Comparison of ENCODE assay signal across 10 cellular contexts in the genomic region with DNA sequence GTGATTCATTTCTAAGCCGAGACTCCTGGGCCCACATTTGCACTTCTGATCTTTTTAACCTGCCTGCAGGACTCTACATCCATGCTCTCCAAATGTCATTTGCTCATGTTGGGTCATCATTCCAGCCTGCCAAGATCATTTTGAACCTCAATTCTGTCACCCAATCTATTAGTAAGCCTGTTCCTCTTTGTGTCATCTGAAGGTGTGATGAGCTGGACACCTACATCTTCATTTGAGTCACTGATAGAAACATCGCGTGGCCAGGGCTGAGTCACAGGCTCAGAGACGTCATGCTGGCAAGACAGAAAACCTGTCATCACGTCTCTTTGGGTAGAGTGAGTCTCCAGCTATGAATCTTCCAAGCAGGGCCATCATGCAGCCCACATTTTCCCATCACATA.
DNase-seq lines count a peak whose midpoint lies in the region; ATAC-seq, FAIRE-seq and TF ChIP-seq lines count a peak whose summit lies in the region.
"Had no signal": no experiment of that assay in that cellular context is flagged by ENCODE, and none has a peak within 500 bp of the region (broad histone marks: within the 10 kb centered on the region; RNA-seq: fewer than 3 reads in every experiment).

No MANE protein-coding gene starts in this region.

- no peak for DNase-seq in GM12891 (ENCODE audit: insufficient read length, low spot score)
- peak; percentile 50 for DNase-seq in MG63
- peak; percentile 63 for DNase-seq in activated naive CD8-positive, alpha-beta T cell treated with anti-CD3 and anti-CD28 coated beads, Interleukin-2, amount 50 U/mL, for 24 hours
- peak; percentile 54 for DNase-seq in stimulated activated CD4-positive, alpha-beta T cell treated with anti-CD3 and anti-CD28 coated beads, Interleukin-4, amount 100 ng/mL, for 1 hour
- DNase-seq in aorta = no peak
- DNase-seq in COLO668 (lab: John Stamatoyannopoulos, UW; ENCODE audit: unreplicated experiment) = no peak
- DNase-seq: Right ventricle myocardium superior had no signal

- intact Hi-C loops in aorta (cut with DNase I) = no loop called here

- no peak for TF ChIP-seq POLR2A in GM12891 (IDR thresholded peaks at IDR 0.05; ENCODE audit: low read depth, low read length)

- H3K9me3 Mint-ChIP-seq in activated naive CD8-positive, alpha-beta T cell treated with anti-CD3 and anti-CD28 coated beads, Interleukin-2, amount 50 U/mL, for 24 hours = no peaks in the 10 kb centered on the region
- H3K9me3 Mint-ChIP-seq: central memory CD8-positive, alpha-beta T cell had no signal

- H3K27me3 Mint-ChIP-seq in activated naive CD8-positive, alpha-beta T cell treated with anti-CD3 and anti-CD28 coated beads, Interleukin-2, amount 50 U/mL, for 24 hours = peaks cover 61% of the 10 kb centered on the region

- H3K4me3 ChIP-seq in MG63 (no peak overlapping the region), aorta (ENCODE audit: low read length in 2 of 2) (no peak overlapping the region)

- WGBS in aorta, 2 donors = 63 to 64% methylated on average over 5 of the region's 5 CpGs

- FAIRE-seq in GM12891 (lab: Jason Lieb, UNC) = no peak

- no peaks in the 10 kb centered on the region for H3K4me1 ChIP-seq in aorta (ENCODE audit: control insufficient read depth in 1 of 2, insufficient read depth in 2 of 2, low read length in 2 of 2)

- peak overlapping the region; percentile 34 for H3K27ac Mint-ChIP-seq in activated naive CD8-positive, alpha-beta T cell treated with anti-CD3 and anti-CD28 coated beads, Interleukin-2, amount 50 U/mL, for 24 hours
- H3K27ac Mint-ChIP-seq: IgD-negative memory B cell had no signal

- H3K36me3 ChIP-seq in MG63 (no peaks in the 10 kb centered on the region), aorta (ENCODE audit: control insufficient read depth in 1 of 2, insufficient read depth in 2 of 2, low read length in 1 of 2) (no peaks in the 10 kb centered on the region)

- H3K9me3 ChIP-seq in MG63 (no peaks in the 10 kb centered on the region), aorta (ENCODE audit: control insufficient read depth, low read length) (peaks cover 1% of the 10 kb centered on the region)

- H3K4me1 Mint-ChIP-seq in activated naive CD8-positive, alpha-beta T cell treated with anti-CD3 and anti-CD28 coated beads, Interleukin-2, amount 50 U/mL, for 24 hours = peaks cover 28% of the 10 kb centered on the region
- H3K4me1 Mint-ChIP-seq: central memory CD8-positive, alpha-beta T cell; IgD-negative memory B cell had no signal

- H3K27me3 ChIP-seq in MG63 = peaks cover 34% of the 10 kb centered on the region
- no peaks in the 10 kb centered on the region for H3K27me3 ChIP-seq in aorta (ENCODE audit: control insufficient read depth in 1 of 2, insufficient read depth in 2 of 2, low read length in 1 of 2)

- ATAC-seq in activated naive CD8-positive, alpha-beta T cell treated with anti-CD3 and anti-CD28 coated beads, Interleukin-2, amount 50 U/mL, for 24 hours = peak; percentile 96
- no peak for ATAC-seq in SK-N-SH treated with all-trans-retinoic acid at 6 μM for 48 hours
- no peak for ATAC-seq in aorta (ENCODE audit: low FRiP score)

- H3K4me3 Mint-ChIP-seq in activated naive CD8-positive, alpha-beta T cell treated with anti-CD3 and anti-CD28 coated beads, Interleukin-2, amount 50 U/mL, for 24 hours = no peak overlapping the region
- H3K4me3 Mint-ChIP-seq: central memory CD8-positive, alpha-beta T cell; IgD-negative memory B cell had no signal

- no peak overlapping the region for H3K27ac ChIP-seq in aorta (ENCODE audit: low read depth in 1 of 2, low read length in 2 of 2)

- H3K36me3 Mint-ChIP-seq in activated naive CD8-positive, alpha-beta T cell treated with anti-CD3 and anti-CD28 coated beads, Interleukin-2, amount 50 U/mL, for 24 hours (ENCODE audit: low read depth) = no peaks in the 10 kb centered on the region
- H3K36me3 Mint-ChIP-seq: IgD-negative memory B cell had no signal

TF ChIP-seq in GM12891, 5 proteins besides CTCF, POLR2A, EP300 and RAD21:
- peak; percentile 38; the same call in 1 of the 2 replicates for TF ChIP-seq SPI1 (IDR thresholded peaks at IDR 0.05; ENCODE audit: low read depth, low read length)
- no peak for TF ChIP-seq TAF1 (IDR thresholded peaks at IDR 0.05; ENCODE audit: low read depth, low read length)

TF ChIP-seq in SK-N-SH treated with all-trans-retinoic acid at 6 μM for 48 hours, 23 proteins besides CTCF, POLR2A, EP300 and RAD21:
- TF ChIP-seq RARB (CRISPR knock-in tag; IDR thresholded peaks at IDR 0.05) = no peak
- no peak for TF ChIP-seq ZFP3 (CRISPR knock-in tag; IDR thresholded peaks at IDR 0.05)
- no peak for TF ChIP-seq ESRRG (CRISPR knock-in tag; IDR thresholded peaks at IDR 0.05)
- TF ChIP-seq CSDC2 (CRISPR knock-in tag; IDR thresholded peaks at IDR 0.05) = no peak
- no peak for TF ChIP-seq ZNF70 (CRISPR knock-in tag; IDR thresholded peaks at IDR 0.05)
- no peak for TF ChIP-seq ZC3H10 (CRISPR knock-in tag; IDR thresholded peaks at IDR 0.05)
- no peak for TF ChIP-seq BACH2 (CRISPR knock-in tag; IDR thresholded peaks at IDR 0.05; ENCODE audit: borderline replicate concordance)
- TF ChIP-seq GLIS3 (CRISPR knock-in tag; IDR thresholded peaks at IDR 0.05) = no peak
- no peak for TF ChIP-seq ZNF565 (CRISPR knock-in tag; conservative IDR thresholded peaks at IDR 0.05; ENCODE audit: low read depth)
- no peak for TF ChIP-seq TOX (CRISPR knock-in tag; IDR thresholded peaks at IDR 0.05; ENCODE audit: borderline replicate concordance)
- no peak for TF ChIP-seq OSR1 (CRISPR knock-in tag; IDR thresholded peaks at IDR 0.05)
- TF ChIP-seq, protein P1, sequence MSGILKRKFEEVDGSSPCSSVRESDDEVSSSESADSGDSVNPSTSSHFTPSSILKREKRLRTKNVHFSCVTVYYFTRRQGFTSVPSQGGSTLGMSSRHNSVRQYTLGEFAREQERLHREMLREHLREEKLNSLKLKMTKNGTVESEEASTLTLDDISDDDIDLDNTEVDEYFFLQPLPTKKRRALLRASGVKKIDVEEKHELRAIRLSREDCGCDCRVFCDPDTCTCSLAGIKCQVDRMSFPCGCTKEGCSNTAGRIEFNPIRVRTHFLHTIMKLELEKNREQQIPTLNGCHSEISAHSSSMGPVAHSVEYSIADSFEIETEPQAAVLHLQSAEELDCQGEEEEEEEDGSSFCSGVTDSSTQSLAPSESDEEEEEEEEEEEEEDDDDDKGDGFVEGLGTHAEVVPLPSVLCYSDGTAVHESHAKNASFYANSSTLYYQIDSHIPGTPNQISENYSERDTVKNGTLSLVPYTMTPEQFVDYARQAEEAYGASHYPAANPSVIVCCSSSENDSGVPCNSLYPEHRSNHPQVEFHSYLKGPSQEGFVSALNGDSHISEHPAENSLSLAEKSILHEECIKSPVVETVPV (CRISPR knock-in tag; IDR thresholded peaks at IDR 0.05) = no peak
- TF ChIP-seq SNAI2 (CRISPR knock-in tag; IDR thresholded peaks at IDR 0.05) = no peak
- TF ChIP-seq, protein P2, sequence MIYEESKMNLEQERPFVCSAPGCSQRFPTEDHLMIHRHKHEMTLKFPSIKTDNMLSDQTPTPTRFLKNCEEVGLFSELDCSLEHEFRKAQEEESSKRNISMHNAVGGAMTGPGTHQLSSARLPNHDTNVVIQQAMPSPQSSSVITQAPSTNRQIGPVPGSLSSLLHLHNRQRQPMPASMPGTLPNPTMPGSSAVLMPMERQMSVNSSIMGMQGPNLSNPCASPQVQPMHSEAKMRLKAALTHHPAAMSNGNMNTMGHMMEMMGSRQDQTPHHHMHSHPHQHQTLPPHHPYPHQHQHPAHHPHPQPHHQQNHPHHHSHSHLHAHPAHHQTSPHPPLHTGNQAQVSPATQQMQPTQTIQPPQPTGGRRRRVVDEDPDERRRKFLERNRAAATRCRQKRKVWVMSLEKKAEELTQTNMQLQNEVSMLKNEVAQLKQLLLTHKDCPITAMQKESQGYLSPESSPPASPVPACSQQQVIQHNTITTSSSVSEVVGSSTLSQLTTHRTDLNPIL (CRISPR knock-in tag; IDR thresholded peaks at IDR 0.05; ENCODE audit: low read depth) = no peak
- no peak for TF ChIP-seq ISL1 (CRISPR knock-in tag; IDR thresholded peaks at IDR 0.05)
- no peak for TF ChIP-seq TCF4 (CRISPR knock-in tag; IDR thresholded peaks at IDR 0.05; ENCODE audit: borderline replicate concordance)
- TF ChIP-seq ZNF8 (CRISPR knock-in tag; IDR thresholded peaks at IDR 0.05) = no peak
- TF ChIP-seq, protein P3, sequence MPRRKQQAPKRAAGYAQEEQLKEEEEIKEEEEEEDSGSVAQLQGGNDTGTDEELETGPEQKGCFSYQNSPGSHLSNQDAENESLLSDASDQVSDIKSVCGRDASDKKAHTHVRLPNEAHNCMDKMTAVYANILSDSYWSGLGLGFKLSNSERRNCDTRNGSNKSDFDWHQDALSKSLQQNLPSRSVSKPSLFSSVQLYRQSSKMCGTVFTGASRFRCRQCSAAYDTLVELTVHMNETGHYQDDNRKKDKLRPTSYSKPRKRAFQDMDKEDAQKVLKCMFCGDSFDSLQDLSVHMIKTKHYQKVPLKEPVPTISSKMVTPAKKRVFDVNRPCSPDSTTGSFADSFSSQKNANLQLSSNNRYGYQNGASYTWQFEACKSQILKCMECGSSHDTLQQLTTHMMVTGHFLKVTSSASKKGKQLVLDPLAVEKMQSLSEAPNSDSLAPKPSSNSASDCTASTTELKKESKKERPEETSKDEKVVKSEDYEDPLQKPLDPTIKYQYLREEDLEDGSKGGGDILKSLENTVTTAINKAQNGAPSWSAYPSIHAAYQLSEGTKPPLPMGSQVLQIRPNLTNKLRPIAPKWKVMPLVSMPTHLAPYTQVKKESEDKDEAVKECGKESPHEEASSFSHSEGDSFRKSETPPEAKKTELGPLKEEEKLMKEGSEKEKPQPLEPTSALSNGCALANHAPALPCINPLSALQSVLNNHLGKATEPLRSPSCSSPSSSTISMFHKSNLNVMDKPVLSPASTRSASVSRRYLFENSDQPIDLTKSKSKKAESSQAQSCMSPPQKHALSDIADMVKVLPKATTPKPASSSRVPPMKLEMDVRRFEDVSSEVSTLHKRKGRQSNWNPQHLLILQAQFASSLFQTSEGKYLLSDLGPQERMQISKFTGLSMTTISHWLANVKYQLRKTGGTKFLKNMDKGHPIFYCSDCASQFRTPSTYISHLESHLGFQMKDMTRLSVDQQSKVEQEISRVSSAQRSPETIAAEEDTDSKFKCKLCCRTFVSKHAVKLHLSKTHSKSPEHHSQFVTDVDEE (CRISPR knock-in tag; IDR thresholded peaks at IDR 0.05) = no peak

Comparison
In these comparisons a context has a peak if more than half of its experiments do, and no peak if none do; other contexts are left out.
1. DNase-seq: peak in MG63 (single experiment), activated naive CD8-positive, alpha-beta T cell treated with anti-CD3 and anti-CD28 coated beads, Interleukin-2, amount 50 U/mL, for 24 hours (single experiment) and stimulated activated CD4-positive, alpha-beta T cell treated with anti-CD3 and anti-CD28 coated beads, Interleukin-4, amount 100 ng/mL, for 1 hour (single experiment); none in GM12891 (single experiment), aorta (0 of 2) and COLO668 (single experiment).